Comparison of ENCODE assay signal across 24 cellular contexts in the genomic region with DNA sequence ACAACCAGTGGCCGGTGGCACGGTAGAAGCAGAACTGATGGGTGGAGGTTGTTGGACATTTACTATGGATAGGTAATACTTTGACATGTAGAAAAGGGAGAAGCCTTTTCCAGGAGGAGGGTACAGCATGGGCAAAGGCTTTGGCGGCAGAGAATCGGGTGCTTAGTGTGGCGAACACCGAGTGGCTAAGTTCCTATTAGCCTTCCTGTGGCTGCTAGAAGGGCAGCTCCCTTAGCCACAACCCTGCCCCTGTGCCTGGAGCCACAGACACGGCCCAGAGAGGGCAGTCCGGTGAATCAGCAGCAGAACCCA. TPM values are rescaled to one million over a fixed set of nuclear protein-coding genes. Genes with fewer than 3 reads are reported as not detected.
DNase-seq lines count a peak whose midpoint lies in the region; ATAC-seq and TF ChIP-seq lines count a peak whose summit lies in the region.
"Had no signal": no experiment of that assay in that cellular context is flagged by ENCODE, and none has a peak within 500 bp of the region (broad histone marks: within the 10 kb centered on the region; RNA-seq: fewer than 3 reads in every experiment).

No MANE protein-coding gene starts in this region.

- H3K18ac ChIP-seq in trophoblast cell (ENCODE audit: low read length) = no peak overlapping the region

- H3K79me2 ChIP-seq in Karpas-422 (ENCODE audit: low read length) (no peaks in the 10 kb centered on the region), trophoblast cell (ENCODE audit: control insufficient read depth, insufficient read depth, low read length, poor library complexity) (no peaks in the 10 kb centered on the region)

- peaks cover 22% of the 10 kb centered on the region for H3K79me1 ChIP-seq in trophoblast cell (ENCODE audit: low read length)

- H3K9me3 ChIP-seq in Karpas-422 (ENCODE audit: low read length) = peaks cover 3% of the 10 kb centered on the region; the same call in 1 of the 2 replicates
- H3K9me3 ChIP-seq in trophoblast cell (ENCODE audit: insufficient read depth, low read depth, low read length) = peaks cover 6% of the 10 kb centered on the region
- H3K9me3 ChIP-seq: A549 had no signal

- no peak overlapping the region for H4K8ac ChIP-seq in trophoblast cell (ENCODE audit: low read depth, low read length)

- peaks cover 32% of the 10 kb centered on the region for H3K4me1 ChIP-seq in Karpas-422 (ENCODE audit: low read length)
- peaks cover 18 to 25% of the 10 kb centered on the region in 2 experiments for H3K4me1 ChIP-seq in trophoblast cell (ENCODE audit: control insufficient read depth in 1 of 2, insufficient read depth in 2 of 2, low read length in 2 of 2)

- H3K14ac ChIP-seq in trophoblast cell (ENCODE audit: low read length) = peak overlapping the region; percentile 23

- peak overlapping the region; percentile 53 for H3K4me2 ChIP-seq in Karpas-422 (ENCODE audit: low read depth, low read length, poor library complexity, severe bottlenecking)
- no peak overlapping the region for H3K4me2 ChIP-seq in trophoblast cell (ENCODE audit: low read length)
- H3K4me2 ChIP-seq: A549, KMS-11 had no signal

- H3K27me3 Mint-ChIP-seq in CD14-positive monocyte (ENCODE audit: low read depth in 3 of 3) (peaks cover 0 to 3% (median 1%) of the 10 kb centered on the region in 3 donors), chondrocyte (ENCODE audit: low read depth) (no peaks in the 10 kb centered on the region)

- H3K27ac Mint-ChIP-seq in CD14-positive monocyte (peak overlapping the region in 1 of 7 donors; percentile 9), chondrocyte (ENCODE audit: unreplicated experiment) (no peak overlapping the region)
- no peak overlapping the region for H3K27ac Mint-ChIP-seq in stimulated activated effector memory CD8-positive, alpha-beta T cell treated with anti-CD3 and anti-CD28 coated beads, Interleukin-12 subunit alpha, Interleukin-12 subunit beta, amount 100 ng/mL, for 72 hours
- H3K27ac Mint-ChIP-seq: CD4-positive, alpha-beta T cell had no signal

- H3K27me3 ChIP-seq in Karpas-422 (ENCODE audit: low read length) (no peaks in the 10 kb centered on the region), trophoblast cell (ENCODE audit: insufficient read depth, low read length) (no peaks in the 10 kb centered on the region)

- intact Hi-C loops in CD14-positive monocyte (cut with micrococcal nuclease) = loop anchor here in 1 of 2 donors (5.0 kb wide), 1 partner anchor 36 kb away; the partner anchor contains the start of gene TGM2

- H3K4me3 ChIP-seq in Karpas-422 (ENCODE audit: low read length) = peak overlapping the region; percentile 33; the same call in 1 of the 2 replicates
- no peak overlapping the region for H3K4me3 ChIP-seq in trophoblast cell (ENCODE audit: low read depth, low read length)
- H3K4me3 ChIP-seq: A549, GM12878 had no signal

- H3K9ac ChIP-seq in Karpas-422 (ENCODE audit: low read length) = no peak overlapping the region
- no peak overlapping the region for H3K9ac ChIP-seq in trophoblast cell (ENCODE audit: low read length)
- H3K9ac ChIP-seq: KMS-11 had no signal

- peaks cover 48% of the 10 kb centered on the region for H3K4me1 Mint-ChIP-seq in CD14-positive monocyte
- peaks cover 24% of the 10 kb centered on the region for H3K4me1 Mint-ChIP-seq in chondrocyte (ENCODE audit: low read depth)
- no peaks in the 10 kb centered on the region for H3K4me1 Mint-ChIP-seq in stimulated activated effector memory CD8-positive, alpha-beta T cell treated with anti-CD3 and anti-CD28 coated beads, Interleukin-12 subunit alpha, Interleukin-12 subunit beta, amount 100 ng/mL, for 72 hours

- ATAC-seq in stimulated activated effector memory CD8-positive, alpha-beta T cell treated with anti-CD3 and anti-CD28 coated beads, Interleukin-12 subunit alpha, Interleukin-12 subunit beta, amount 100 ng/mL, for 72 hours = no peak
- ATAC-seq in HG03571 (IDR thresholded peaks at IDR 0.05; ENCODE audit: unreplicated experiment) = no peak
- no peak for ATAC-seq in HG03159 (IDR thresholded peaks at IDR 0.05; ENCODE audit: unreplicated experiment)
- ATAC-seq: A549, GM12878, Panc1, Right ventricle myocardium inferior had no signal

- H3K9me2 ChIP-seq in Karpas-422 (replicated peaks; ENCODE audit: insufficient read depth, low read length) = no peaks in the 10 kb centered on the region

- H3K4ac ChIP-seq in trophoblast cell (ENCODE audit: low read depth, low read length) = no peak overlapping the region

- H3K4me3 Mint-ChIP-seq in CD14-positive monocyte = no peak overlapping the region
- H3K4me3 Mint-ChIP-seq in chondrocyte (ENCODE audit: unreplicated experiment) = no peak overlapping the region
- no peak overlapping the region for H3K4me3 Mint-ChIP-seq in stimulated activated effector memory CD8-positive, alpha-beta T cell treated with anti-CD3 and anti-CD28 coated beads, Interleukin-12 subunit alpha, Interleukin-12 subunit beta, amount 100 ng/mL, for 72 hours
- H3K4me3 Mint-ChIP-seq: CD4-positive, alpha-beta T cell had no signal

- H2AFZ ChIP-seq in Karpas-422 (ENCODE audit: low read length) (no peak overlapping the region), trophoblast cell (ENCODE audit: insufficient read depth, low read length, poor library complexity) (no peak overlapping the region)

- peak; percentile 2 for DNase-seq in CD14-positive monocyte (ENCODE audit: low spot score)
- no peak for DNase-seq in Karpas-422
- peak; percentile 44 for DNase-seq in chondrocyte (ENCODE audit: low spot score)
- no peak for DNase-seq in trophoblast cell
- DNase-seq in stimulated activated effector memory CD8-positive, alpha-beta T cell treated with anti-CD3 and anti-CD28 coated beads, Interleukin-12 subunit alpha, Interleukin-12 subunit beta, amount 100 ng/mL, for 72 hours (ENCODE audit: low spot score in 2 of 2) = no peak
- DNase-seq in activated CD4-positive, alpha-beta T cell treated with anti-CD3 and anti-CD28 coated beads for 48 hours = no peak
- DNase-seq: CD4-positive, alpha-beta T cell; COR-L47; DND-41; MV-4-11; NCI-H1105 treated with DMSO at 0.1 percent for 48 hours; NCI-H2029 treated with DMSO at 0.1 percent for 48 hours; NCI-H226; NCI-H510A treated with DMSO at 0.1 percent for 48 hours; NCI-H774 had no signal

- H2BK120ac ChIP-seq in trophoblast cell (ENCODE audit: insufficient read depth, low read length, poor library complexity) = peak overlapping the region; percentile 28

- H3K36me3 Mint-ChIP-seq in CD14-positive monocyte (no peaks in the 10 kb centered on the region), chondrocyte (ENCODE audit: low read depth) (no peaks in the 10 kb centered on the region)
- no peaks in the 10 kb centered on the region for H3K36me3 Mint-ChIP-seq in stimulated activated effector memory CD8-positive, alpha-beta T cell treated with anti-CD3 and anti-CD28 coated beads, Interleukin-12 subunit alpha, Interleukin-12 subunit beta, amount 100 ng/mL, for 72 hours

- H4K12ac ChIP-seq in trophoblast cell (ENCODE audit: low read depth, low read length) = no peak overlapping the region

- H2BK5ac ChIP-seq in trophoblast cell (ENCODE audit: low read depth, low read length, poor library complexity) = no peak overlapping the region

- no peaks in the 10 kb centered on the region for H3K36me3 ChIP-seq in Karpas-422 (ENCODE audit: insufficient read depth, low read length)
- no peaks in the 10 kb centered on the region for H3K36me3 ChIP-seq in trophoblast cell (ENCODE audit: control insufficient read depth in 1 of 2, insufficient read depth in 2 of 2, low read length in 2 of 2)

- H2BK12ac ChIP-seq in trophoblast cell (ENCODE audit: low read length) = peak overlapping the region; percentile 61

- no peak overlapping the region for H2AK5ac ChIP-seq in trophoblast cell (ENCODE audit: low read length)

- H3K27ac ChIP-seq in Karpas-422 (ENCODE audit: low read length) = no peak overlapping the region
- no peak overlapping the region for H3K27ac ChIP-seq in trophoblast cell (ENCODE audit: low read depth, low read length)
- H3K27ac ChIP-seq: HL-60, KMS-11 had no signal

- no CpG with 5 or more reads among the region's 8 CpGs for WGBS in trophoblast cell (ENCODE audit: extremely low coverage, insufficient coverage, insufficient read length)

- TF ChIP-seq CTCF in CD14-positive monocyte (IDR thresholded peaks at IDR 0.05) (no peak), chondrocyte (IDR thresholded peaks at IDR 0.05) (no peak)

- H4K20me1 ChIP-seq in Karpas-422 (ENCODE audit: insufficient read depth, low read depth, low read length) = no peaks in the 10 kb centered on the region

- peaks cover 0 to 5% (median 0%) of the 10 kb centered on the region in 7 donors for H3K9me3 Mint-ChIP-seq in CD14-positive monocyte
- H3K9me3 Mint-ChIP-seq in chondrocyte (ENCODE audit: low read depth) = peaks cover 8% of the 10 kb centered on the region
- no peaks in the 10 kb centered on the region for H3K9me3 Mint-ChIP-seq in stimulated activated effector memory CD8-positive, alpha-beta T cell treated with anti-CD3 and anti-CD28 coated beads, Interleukin-12 subunit alpha, Interleukin-12 subunit beta, amount 100 ng/mL, for 72 hours
- H3K9me3 Mint-ChIP-seq: CD4-positive, alpha-beta T cell had no signal

- peak overlapping the region; percentile 69 for H4K91ac ChIP-seq in trophoblast cell (ENCODE audit: low read depth, low read length)

- no peak overlapping the region for H3K23ac ChIP-seq in trophoblast cell (ENCODE audit: low read length)

RNA-seq across cellular contexts. Expression of gene TGM2, which starts 37.9 kb away (rescaled TPM):
- polyA plus RNA-seq in CD14-positive monocyte = 1 to 10 TPM in 1 of 2 donors, under 1 TPM in 1; 0.47 to 1.6 TPM
- 0.11 and 0.15 TPM in 2 replicates for total RNA-seq in Karpas-422 (2014; rRNA removed; shearing (Covaris generic); ENCODE audit: low replicate concordance)
- total RNA-seq in chondrocyte = 7.1 to 22.3 TPM (median 17.7 TPM) in 3 replicates
- 330 and 332 TPM in 2 replicates for polyA plus RNA-seq in trophoblast cell (2013)

RNA-seq across cellular contexts. Expression of gene KIAA1755, which starts 57.6 kb away (rescaled TPM):
- not detected for polyA plus RNA-seq in CD14-positive monocyte
- total RNA-seq in Karpas-422 (2014; rRNA removed; shearing (Covaris generic); ENCODE audit: low replicate concordance) = not detected in 2 replicates
- total RNA-seq in chondrocyte = 17.6 to 18.8 TPM (median 17.8 TPM) in 3 replicates
- polyA plus RNA-seq in trophoblast cell (2013) = 0.30 and 0.32 TPM in 2 replicates
- total RNA-seq: CD4-positive, alpha-beta T cell; GM12878; SK-MEL-5 had no signal
- polyA plus RNA-seq: GM12878 had no signal

Comparison
In these comparisons a context has a peak if more than half of its experiments do, and no peak if none do; other contexts are left out.
1. DNase-seq: peak in CD14-positive monocyte (single experiment) and chondrocyte (single experiment); none in Karpas-422 (single experiment), trophoblast cell (0 of 2), stimulated activated effector memory CD8-positive, alpha-beta T cell treated with anti-CD3 and anti-CD28 coated beads, Interleukin-12 subunit alpha, Interleukin-12 subunit beta, amount 100 ng/mL, for 72 hours (0 of 2) and activated CD4-positive, alpha-beta T cell treated with anti-CD3 and anti-CD28 coated beads for 48 hours (single experiment).
2. RNA of gene KIAA1755, which starts 57.6 kb away (total RNA-seq): 17.6 to 18.8 TPM in chondrocyte; not detected in Karpas-422; every median in the first group is over 10 times any median in the second.